Comparison of ENCODE assay signal across 1 cellular context in genomic region chr6:142903806-142904205, GRCh38.
TF ChIP-seq lines count a peak whose summit lies in the region.

No MANE protein-coding gene starts in this region.

TF ChIP-seq in SK-N-SH, 30 proteins besides CTCF, POLR2A, EP300 and RAD21 (continued from another document):
- TF ChIP-seq ZBTB33 (IDR thresholded peaks at IDR 0.05; ENCODE audit: borderline replicate concordance, low read depth) (no peak), NRF1 (IDR thresholded peaks at IDR 0.05; ENCODE audit: low read depth, low read length) (no peak), GABPA (IDR thresholded peaks at IDR 0.05; ENCODE audit: low read depth) (no peak), MEF2A (IDR thresholded peaks at IDR 0.05; ENCODE audit: borderline replicate concordance, low read depth) (no peak), JUND (IDR thresholded peaks at IDR 0.05) (no peak), RFX5 (IDR thresholded peaks at IDR 0.05; ENCODE audit: low read length) (no peak)
